ENCODE assay signal across 31 cellular contexts in genomic region chr2:28352726-28353125, GRCh38. TPM values are rescaled to one million over a fixed set of nuclear protein-coding genes. Genes with fewer than 3 reads are reported as not detected.
DNase-seq lines count a peak whose midpoint lies in the region; ATAC-seq, FAIRE-seq and TF ChIP-seq lines count a peak whose summit lies in the region.
"Had no signal": no experiment of that assay in that cellular context is flagged by ENCODE, and none has a peak within 500 bp of the region (broad histone marks: within the 10 kb centered on the region; RNA-seq: fewer than 3 reads in every experiment).

No MANE protein-coding gene starts in this region.

- no peak overlapping the region for H3K23ac ChIP-seq in mesenchymal stem cell (ENCODE audit: low read length in 2 of 2)
- H3K23ac ChIP-seq in trophoblast cell (ENCODE audit: low read length), result no peak overlapping the region

- H2AFZ ChIP-seq in mesenchymal stem cell (ENCODE audit: low read depth, low read length), result no peak overlapping the region
- no peak overlapping the region for H2AFZ ChIP-seq in trophoblast cell (ENCODE audit: insufficient read depth, low read length, poor library complexity)
- H2AFZ ChIP-seq: parathyroid adenoma, PC-9 had no signal

- peak overlapping the region; percentile 29 to 87 for H2BK12ac ChIP-seq in mesenchymal stem cell (ENCODE audit: low read length in 2 of 2)
- peak overlapping the region; percentile 82 for H2BK12ac ChIP-seq in trophoblast cell (ENCODE audit: low read length)

- H3K4ac ChIP-seq in mesenchymal stem cell (ENCODE audit: low read depth in 1 of 2, low read length in 2 of 2) (peak overlapping the region; percentile 1 to 49), trophoblast cell (ENCODE audit: low read depth, low read length) (peak overlapping the region; percentile 32)

- H2BK5ac ChIP-seq in mesenchymal stem cell (ENCODE audit: low read depth, low read length, poor library complexity, severe bottlenecking) (no peak overlapping the region), trophoblast cell (ENCODE audit: low read depth, low read length, poor library complexity) (peak overlapping the region; percentile 52)

- peak overlapping the region in 1 of 2 experiments; percentile 3 for H3K4me3 ChIP-seq in mesenchymal stem cell (ENCODE audit: insufficient read depth in 1 of 2, low read depth in 1 of 2, low read length in 2 of 2)
- no peak overlapping the region for H3K4me3 ChIP-seq in trophoblast cell (ENCODE audit: low read depth, low read length)
- H3K4me3 ChIP-seq: body of pancreas, PC-9, right lobe of liver, testis had no signal

- H3K4me1 Mint-ChIP-seq in activated naive CD8-positive, alpha-beta T cell treated with anti-CD3 and anti-CD28 coated beads, Interleukin-2, amount 10 ng/mL, durations not matched to agents 7 days and 5 days, result peaks cover 6% of the 10 kb centered on the region
- peaks cover 54% of the 10 kb centered on the region for H3K4me1 Mint-ChIP-seq in activated naive CD8-positive, alpha-beta T cell treated with anti-CD3 and anti-CD28 coated beads, Interleukin-2, amount 50 U/mL, for 24 hours
- H3K4me1 Mint-ChIP-seq in effector memory CD8-positive, alpha-beta T cell (ENCODE audit: low read depth in 2 of 2), result peaks cover 22 to 35% of the 10 kb centered on the region in 2 donors
- H3K4me1 Mint-ChIP-seq in glutamatergic neuron (ENCODE audit: low read depth, unreplicated experiment), result no peaks in the 10 kb centered on the region
- H3K4me1 Mint-ChIP-seq: naive B cell had no signal

- H2AK5ac ChIP-seq in mesenchymal stem cell (ENCODE audit: low read length, severe bottlenecking) (no peak overlapping the region), trophoblast cell (ENCODE audit: low read length) (peak overlapping the region; percentile 50)

- H3K9me3 ChIP-seq in mesenchymal stem cell (ENCODE audit: control insufficient read depth, low read length) (no peaks in the 10 kb centered on the region), trophoblast cell (ENCODE audit: insufficient read depth, low read depth, low read length) (no peaks in the 10 kb centered on the region)
- H3K9me3 ChIP-seq: body of pancreas, right lobe of liver, testis had no signal

- H3K4me2 ChIP-seq in mesenchymal stem cell (ENCODE audit: low read length, poor library complexity, severe bottlenecking), result no peak overlapping the region
- H3K4me2 ChIP-seq in trophoblast cell (ENCODE audit: low read length), result no peak overlapping the region
- H3K4me2 ChIP-seq: PC-9 had no signal

- peak overlapping the region; percentile 57 to 90 for H3K18ac ChIP-seq in mesenchymal stem cell (ENCODE audit: low read depth in 1 of 2, low read length in 2 of 2)
- H3K18ac ChIP-seq in trophoblast cell (ENCODE audit: low read length), result peak overlapping the region; percentile 52

- H2BK120ac ChIP-seq in mesenchymal stem cell (ENCODE audit: low read depth, low read length) (peak overlapping the region; percentile 44), trophoblast cell (ENCODE audit: insufficient read depth, low read length, poor library complexity) (peak overlapping the region; percentile 47)

- H3K4me1 ChIP-seq in mesenchymal stem cell (ENCODE audit: control insufficient read depth, insufficient read depth, low read depth, low read length), result peaks cover 17% of the 10 kb centered on the region
- H3K4me1 ChIP-seq in trophoblast cell (ENCODE audit: control insufficient read depth in 1 of 2, insufficient read depth in 2 of 2, low read length in 2 of 2), result peaks cover 23 to 27% of the 10 kb centered on the region in 2 experiments

- H3K79me1 ChIP-seq in mesenchymal stem cell (replicated peaks; ENCODE audit: low read length, poor library complexity, severe bottlenecking) (no peaks in the 10 kb centered on the region), trophoblast cell (ENCODE audit: low read length) (peaks cover 14% of the 10 kb centered on the region)

- H2BK15ac ChIP-seq in mesenchymal stem cell (ENCODE audit: low read depth, poor library complexity, severe bottlenecking), result no peak overlapping the region

- no peak overlapping the region for H3K4me3 Mint-ChIP-seq in activated naive CD8-positive, alpha-beta T cell treated with anti-CD3 and anti-CD28 coated beads, Interleukin-2, amount 10 ng/mL, durations not matched to agents 7 days and 5 days
- H3K4me3 Mint-ChIP-seq in activated naive CD8-positive, alpha-beta T cell treated with anti-CD3 and anti-CD28 coated beads, Interleukin-2, amount 50 U/mL, for 24 hours, result no peak overlapping the region
- no peak overlapping the region for H3K4me3 Mint-ChIP-seq in effector memory CD8-positive, alpha-beta T cell
- no peak overlapping the region for H3K4me3 Mint-ChIP-seq in glutamatergic neuron (ENCODE audit: unreplicated experiment)
- H3K4me3 Mint-ChIP-seq: activated T-cell treated with anti-CD3 and anti-CD28 coated beads, Interleukin-2, amount 50 U/mL, for 24 hours; CD8-positive, alpha-beta T cell had no signal

- H4K91ac ChIP-seq in mesenchymal stem cell (ENCODE audit: low read length) (peak overlapping the region; percentile 30), trophoblast cell (ENCODE audit: low read depth, low read length) (peak overlapping the region; percentile 88)

- H3K27ac ChIP-seq in mesenchymal stem cell (ENCODE audit: low read length, poor library complexity, severe bottlenecking) (no peak overlapping the region), trophoblast cell (ENCODE audit: low read depth, low read length) (peak overlapping the region; percentile 44)
- H3K27ac ChIP-seq: body of pancreas, parathyroid adenoma, PC-9, right lobe of liver, VCaP had no signal

- no peak overlapping the region for H4K12ac ChIP-seq in trophoblast cell (ENCODE audit: low read depth, low read length)

- ATAC-seq in activated naive CD8-positive, alpha-beta T cell treated with anti-CD3 and anti-CD28 coated beads, Interleukin-2, amount 10 ng/mL, durations not matched to agents 7 days and 5 days (ENCODE audit: low read depth), result no peak
- no peak for ATAC-seq in activated naive CD8-positive, alpha-beta T cell treated with anti-CD3 and anti-CD28 coated beads, Interleukin-2, amount 50 U/mL, for 24 hours
- no peak for ATAC-seq in effector memory CD8-positive, alpha-beta T cell (replicated peaks)
- ATAC-seq: body of pancreas; CD8-positive, alpha-beta T cell; right lobe of liver had no signal

- no peak for TF ChIP-seq CTCF in glutamatergic neuron (IDR thresholded peaks at IDR 0.05; ENCODE audit: partially characterized antibody, unreplicated experiment)

- H3K9ac ChIP-seq in mesenchymal stem cell (ENCODE audit: low read length) (no peak overlapping the region), trophoblast cell (ENCODE audit: low read length) (no peak overlapping the region)
- H3K9ac ChIP-seq: parathyroid adenoma had no signal

- H4K8ac ChIP-seq in mesenchymal stem cell (ENCODE audit: low read length) (peak overlapping the region; percentile 33), trophoblast cell (ENCODE audit: low read depth, low read length) (peak overlapping the region; percentile 63)

- H3K27me3 ChIP-seq in mesenchymal stem cell (ENCODE audit: control insufficient read depth in 1 of 2, insufficient read depth in 1 of 2, low read length in 2 of 2), result no peaks in the 10 kb centered on the region
- no peaks in the 10 kb centered on the region for H3K27me3 ChIP-seq in trophoblast cell (ENCODE audit: insufficient read depth, low read length)
- H3K27me3 ChIP-seq: body of pancreas, right lobe of liver, testis had no signal

- H3K9me3 Mint-ChIP-seq in activated naive CD8-positive, alpha-beta T cell treated with anti-CD3 and anti-CD28 coated beads, Interleukin-2, amount 10 ng/mL, durations not matched to agents 7 days and 5 days, result no peaks in the 10 kb centered on the region
- H3K9me3 Mint-ChIP-seq in activated naive CD8-positive, alpha-beta T cell treated with anti-CD3 and anti-CD28 coated beads, Interleukin-2, amount 50 U/mL, for 24 hours, result no peaks in the 10 kb centered on the region
- H3K9me3 Mint-ChIP-seq in effector memory CD8-positive, alpha-beta T cell, result no peaks in the 10 kb centered on the region
- peaks cover 4% of the 10 kb centered on the region for H3K9me3 Mint-ChIP-seq in glutamatergic neuron (ENCODE audit: unreplicated experiment)
- H3K9me3 Mint-ChIP-seq: activated T-cell treated with anti-CD3 and anti-CD28 coated beads, Interleukin-2, amount 50 U/mL, for 24 hours; CD8-positive, alpha-beta T cell; naive B cell had no signal

- H3K14ac ChIP-seq in mesenchymal stem cell (ENCODE audit: low read length in 2 of 2) (peak overlapping the region in 1 of 2 experiments; percentile 68), trophoblast cell (ENCODE audit: low read length) (peak overlapping the region; percentile 60)

- POLR2A ChIA-PET in activated naive CD8-positive, alpha-beta T cell treated with anti-CD3 and anti-CD28 coated beads, Interleukin-2, amount 10 ng/mL, durations not matched to agents 7 days and 5 days (lab: Charles Lee), result no interaction called here

- peak; percentile 27 for FAIRE-seq in urothelium cell line (lab: Jason Lieb, UNC)
- FAIRE-seq: A204.1, endothelial cell of umbilical vein, GM12891 had no signal

- H3K79me2 ChIP-seq in trophoblast cell (ENCODE audit: control insufficient read depth, insufficient read depth, low read length, poor library complexity), result peaks cover 2% of the 10 kb centered on the region
- H3K79me2 ChIP-seq: parathyroid adenoma had no signal

- 70% methylated on average over 11 of the region's 11 CpGs for WGBS in mesenchymal stem cell
- no CpG with 5 or more reads among the region's 11 CpGs for WGBS in trophoblast cell (ENCODE audit: extremely low coverage, insufficient coverage, insufficient read length)

- no peak overlapping the region for H3K27ac Mint-ChIP-seq in activated naive CD8-positive, alpha-beta T cell treated with anti-CD3 and anti-CD28 coated beads, Interleukin-2, amount 10 ng/mL, durations not matched to agents 7 days and 5 days
- H3K27ac Mint-ChIP-seq in activated naive CD8-positive, alpha-beta T cell treated with anti-CD3 and anti-CD28 coated beads, Interleukin-2, amount 50 U/mL, for 24 hours, result no peak overlapping the region
- H3K27ac Mint-ChIP-seq in effector memory CD8-positive, alpha-beta T cell, result peak overlapping the region in 1 of 2 donors; percentile 44
- no peak overlapping the region for H3K27ac Mint-ChIP-seq in glutamatergic neuron (ENCODE audit: unreplicated experiment)
- H3K27ac Mint-ChIP-seq: activated T-cell treated with anti-CD3 and anti-CD28 coated beads, Interleukin-2, amount 50 U/mL, for 24 hours; CD8-positive, alpha-beta T cell; naive B cell had no signal

- DNase-seq in activated naive CD8-positive, alpha-beta T cell treated with anti-CD3 and anti-CD28 coated beads, Interleukin-2, amount 10 ng/mL, durations not matched to agents 7 days and 5 days, result peak; percentile 21
- DNase-seq in activated naive CD8-positive, alpha-beta T cell treated with anti-CD3 and anti-CD28 coated beads, Interleukin-2, amount 50 U/mL, for 24 hours, result no peak
- DNase-seq in mesenchymal stem cell, result peak; percentile 56
- no peak for DNase-seq in trophoblast cell
- DNase-seq in urothelium cell line (ENCODE audit: low spot score), result no peak
- no peak for DNase-seq in effector memory CD8-positive, alpha-beta T cell
- no peak for DNase-seq in glutamatergic neuron
- no peak for DNase-seq in AML-193 (lab: John Stamatoyannopoulos, UW)
- DNase-seq: activated CD4-positive, alpha-beta T cell treated with anti-CD3 and anti-CD28 coated beads for 48 hours; activated gamma-delta T cell; activated T-cell treated with anti-CD3 and anti-CD28 coated beads, Interleukin-2, amount 50 U/mL, for 24 hours; body of pancreas; CD8-positive, alpha-beta T cell; DMS 273 treated with DMSO at 0.1 percent for 48 hours; naive B cell; NCI-H1092 treated with DMSO at 0.1 percent for 48 hours; NCI-H1930; NCI-H524; NK-92 treated with Interleukin-12 subunit alpha and Interleukin-12 subunit beta, amount 100 ng/mL, for 24 hours; PC-9; right lobe of liver; Right ventricle myocardium superior; stimulated activated naive CD4-positive, alpha-beta T cell treated with Interleukin-2 at 50 U/mL for 16 hours; SW 1271; T-helper 9 cell; testis had no signal

- no peaks in the 10 kb centered on the region for H3K36me3 Mint-ChIP-seq in activated naive CD8-positive, alpha-beta T cell treated with anti-CD3 and anti-CD28 coated beads, Interleukin-2, amount 10 ng/mL, durations not matched to agents 7 days and 5 days
- H3K36me3 Mint-ChIP-seq in activated naive CD8-positive, alpha-beta T cell treated with anti-CD3 and anti-CD28 coated beads, Interleukin-2, amount 50 U/mL, for 24 hours (ENCODE audit: low read depth), result no peaks in the 10 kb centered on the region
- H3K36me3 Mint-ChIP-seq in effector memory CD8-positive, alpha-beta T cell (ENCODE audit: insufficient read depth), result peaks cover 11% of the 10 kb centered on the region
- H3K36me3 Mint-ChIP-seq in glutamatergic neuron (ENCODE audit: unreplicated experiment), result no peaks in the 10 kb centered on the region
- H3K36me3 Mint-ChIP-seq: CD8-positive, alpha-beta T cell had no signal

- H3K27me3 Mint-ChIP-seq in activated naive CD8-positive, alpha-beta T cell treated with anti-CD3 and anti-CD28 coated beads, Interleukin-2, amount 10 ng/mL, durations not matched to agents 7 days and 5 days, result no peaks in the 10 kb centered on the region
- H3K27me3 Mint-ChIP-seq in activated naive CD8-positive, alpha-beta T cell treated with anti-CD3 and anti-CD28 coated beads, Interleukin-2, amount 50 U/mL, for 24 hours, result no peaks in the 10 kb centered on the region
- H3K27me3 Mint-ChIP-seq in effector memory CD8-positive, alpha-beta T cell, result no peaks in the 10 kb centered on the region
- peaks cover 4% of the 10 kb centered on the region for H3K27me3 Mint-ChIP-seq in glutamatergic neuron (ENCODE audit: unreplicated experiment)
- H3K27me3 Mint-ChIP-seq: activated T-cell treated with anti-CD3 and anti-CD28 coated beads, Interleukin-2, amount 50 U/mL, for 24 hours had no signal

- no peaks in the 10 kb centered on the region for H3K36me3 ChIP-seq in mesenchymal stem cell (ENCODE audit: control insufficient read depth in 1 of 2, insufficient read depth in 2 of 2, low read depth in 1 of 2, low read length in 2 of 2)
- no peaks in the 10 kb centered on the region for H3K36me3 ChIP-seq in trophoblast cell (ENCODE audit: control insufficient read depth in 1 of 2, insufficient read depth in 2 of 2, low read length in 2 of 2)
- H3K36me3 ChIP-seq: right lobe of liver had no signal

RNA-seq across cellular contexts. Expression of gene FOSL2, which starts 39.9 kb away (rescaled TPM):
- total RNA-seq in activated naive CD8-positive, alpha-beta T cell treated with anti-CD3 and anti-CD28 coated beads, Interleukin-2, amount 10 ng/mL, durations not matched to agents 7 days and 5 days, result 10 to 100 TPM; 24.9 to 30.1 TPM
- polyA plus RNA-seq in mesenchymal stem cell (2013, experiment 1 of 2), result 15.6 TPM
- 14.8 TPM for polyA plus RNA-seq in mesenchymal stem cell (2013, experiment 2 of 2)
- 25.9 and 27.5 TPM in 2 replicates for polyA plus RNA-seq in trophoblast cell (2013)
- 2.6 TPM for total RNA-seq in glutamatergic neuron (ENCODE audit: unreplicated experiment)

Comparison
In these comparisons a context has a peak if more than half of its experiments do, and no peak if none do; other contexts are left out.
1. DNase-seq: peak in activated naive CD8-positive, alpha-beta T cell treated with anti-CD3 and anti-CD28 coated beads, Interleukin-2, amount 10 ng/mL, durations not matched to agents 7 days and 5 days (single experiment) and mesenchymal stem cell (single experiment); none in activated naive CD8-positive, alpha-beta T cell treated with anti-CD3 and anti-CD28 coated beads, Interleukin-2, amount 50 U/mL, for 24 hours (single experiment), trophoblast cell (0 of 2), urothelium cell line (single experiment), effector memory CD8-positive, alpha-beta T cell (0 of 3), glutamatergic neuron (single experiment) and AML-193 (0 of 2).